Comparison of ENCODE assay signal across 14 cellular contexts in genomic region chr3:48997714-48998637, GRCh38. TPM values are rescaled to one million over a fixed set of nuclear protein-coding genes. Genes with fewer than 3 reads are reported as not detected.
DNase-seq lines count a peak whose midpoint lies in the region; ATAC-seq and TF ChIP-seq lines count a peak whose summit lies in the region.
"Had no signal": no experiment of that assay in that cellular context is flagged by ENCODE, and none has a peak within 500 bp of the region (broad histone marks: within the 10 kb centered on the region; RNA-seq: fewer than 3 reads in every experiment).

No MANE protein-coding gene starts in this region.

- H4K5ac ChIP-seq in mesendoderm (ENCODE audit: low read length): no peak overlapping the region

- TF ChIP-seq CTCF in breast epithelium (IDR thresholded peaks at IDR 0.05): no peak

- no peak overlapping the region for H2AK5ac ChIP-seq in mesendoderm (ENCODE audit: low read length)

- no peak overlapping the region for H3K27ac Mint-ChIP-seq in activated naive CD8-positive, alpha-beta T cell treated with anti-CD3 and anti-CD28 coated beads, Interleukin-2, amount 50 U/mL, for 24 hours

- no peak overlapping the region for H3K56ac ChIP-seq in mesendoderm (ENCODE audit: low read length)

- H2BK5ac ChIP-seq in mesendoderm (ENCODE audit: low read length): no peak overlapping the region

- H3K4me1 ChIP-seq in mesendoderm (ENCODE audit: control insufficient read depth, low read depth, low read length) (no peaks in the 10 kb centered on the region), breast epithelium (no peaks in the 10 kb centered on the region)
- H3K4me1 ChIP-seq: sigmoid colon had no signal

- no peak overlapping the region for H3K27ac ChIP-seq in mesendoderm (ENCODE audit: low read depth, low read length)
- H3K27ac ChIP-seq in breast epithelium: no peak overlapping the region
- H3K27ac ChIP-seq: sigmoid colon had no signal

- H3K79me2 ChIP-seq in mesendoderm (ENCODE audit: control insufficient read depth, insufficient read depth, low read length): no peaks in the 10 kb centered on the region

- H3K27me3 ChIP-seq in mesendoderm (ENCODE audit: insufficient read depth, low read length, poor library complexity) (no peaks in the 10 kb centered on the region), breast epithelium (no peaks in the 10 kb centered on the region)
- H3K27me3 ChIP-seq: sigmoid colon had no signal

- no peaks in the 10 kb centered on the region for H3K79me1 ChIP-seq in mesendoderm (ENCODE audit: low read length)

- H3K4me1 Mint-ChIP-seq in activated naive CD8-positive, alpha-beta T cell treated with anti-CD3 and anti-CD28 coated beads, Interleukin-2, amount 50 U/mL, for 24 hours: peaks cover 11% of the 10 kb centered on the region
- peaks cover 6% of the 10 kb centered on the region for H3K4me1 Mint-ChIP-seq in activated T-cell treated with anti-CD3 and anti-CD28 coated beads, Interleukin-2, amount 50 U/mL, for 4 hours (ENCODE audit: low read depth)

- peaks cover 2% of the 10 kb centered on the region for H3K36me3 Mint-ChIP-seq in activated naive CD8-positive, alpha-beta T cell treated with anti-CD3 and anti-CD28 coated beads, Interleukin-2, amount 50 U/mL, for 24 hours (ENCODE audit: low read depth)
- H3K36me3 Mint-ChIP-seq in activated T-cell treated with anti-CD3 and anti-CD28 coated beads, Interleukin-2, amount 50 U/mL, for 4 hours (ENCODE audit: insufficient read depth): peaks cover 6% of the 10 kb centered on the region
- H3K36me3 Mint-ChIP-seq: naive B cell had no signal

- no peak overlapping the region for H3K4me2 ChIP-seq in mesendoderm (ENCODE audit: low read length)

- H2BK120ac ChIP-seq in mesendoderm (ENCODE audit: low read depth, low read length): no peak overlapping the region

- H3K4me3 ChIP-seq in mesendoderm (ENCODE audit: low read length) (no peak overlapping the region), breast epithelium (no peak overlapping the region)
- H3K4me3 ChIP-seq: sigmoid colon had no signal

- H3K9me3 ChIP-seq in breast epithelium: no peaks in the 10 kb centered on the region
- H3K9me3 ChIP-seq: sigmoid colon had no signal

- H2BK15ac ChIP-seq in mesendoderm (replicated peaks; ENCODE audit: low read depth): no peak overlapping the region

- TF ChIP-seq POLR2A in breast epithelium (IDR thresholded peaks at IDR 0.05): no peak

- H3K4ac ChIP-seq in mesendoderm (ENCODE audit: low read depth, low read length): no peak overlapping the region

- DNase-seq in DMS79 treated with DMSO at 0.1 percent for 48 hours (lab: John Stamatoyannopoulos, UW) (peak; percentile 68), NCI-H128 (lab: John Stamatoyannopoulos, UW; ENCODE audit: unreplicated experiment) (peak; percentile 78), amygdala (lab: John Stamatoyannopoulos, UW) (peak in 30 of 56 donors; percentile 12 to 69 (median 43)), mesendoderm (peak; percentile 58), breast epithelium (ENCODE audit: low spot score in 2 of 2) (no peak)
- DNase-seq in activated naive CD8-positive, alpha-beta T cell treated with anti-CD3 and anti-CD28 coated beads, Interleukin-2, amount 50 U/mL, for 24 hours: no peak
- no peak for DNase-seq in activated T-cell treated with anti-CD3 and anti-CD28 coated beads, Interleukin-2, amount 50 U/mL, for 4 hours
- DNase-seq: activated CD4-positive, CD25-positive, alpha-beta regulatory T cell treated with anti-CD3 and anti-CD28 coated beads, Interleukin-2, amount 50 U/mL, for 72 hours; aorta; effector CD4-positive, alpha-beta T cell; naive B cell; NCI-H1048; sigmoid colon had no signal

- H3K9ac ChIP-seq in mesendoderm (ENCODE audit: low read length): no peak overlapping the region

- no peaks in the 10 kb centered on the region for H3K9me3 Mint-ChIP-seq in activated naive CD8-positive, alpha-beta T cell treated with anti-CD3 and anti-CD28 coated beads, Interleukin-2, amount 50 U/mL, for 24 hours
- H3K9me3 Mint-ChIP-seq in activated T-cell treated with anti-CD3 and anti-CD28 coated beads, Interleukin-2, amount 50 U/mL, for 4 hours: no peaks in the 10 kb centered on the region
- H3K9me3 Mint-ChIP-seq: naive B cell had no signal

- H3K23ac ChIP-seq in mesendoderm (ENCODE audit: low read length): no peak overlapping the region

- no peak overlapping the region for H4K8ac ChIP-seq in mesendoderm (ENCODE audit: low read depth, low read length)

- WGBS in mesendoderm (ENCODE audit: extremely low coverage, insufficient coverage, low lambda C conversion rate): no CpG with 5 or more reads among the region's 20 CpGs

- no peaks in the 10 kb centered on the region for H3K27me3 Mint-ChIP-seq in activated naive CD8-positive, alpha-beta T cell treated with anti-CD3 and anti-CD28 coated beads, Interleukin-2, amount 50 U/mL, for 24 hours
- H3K27me3 Mint-ChIP-seq in activated T-cell treated with anti-CD3 and anti-CD28 coated beads, Interleukin-2, amount 50 U/mL, for 4 hours (ENCODE audit: low read depth): no peaks in the 10 kb centered on the region
- H3K27me3 Mint-ChIP-seq: naive B cell had no signal

- no peak for ATAC-seq in GM21717 (IDR thresholded peaks at IDR 0.05; ENCODE audit: unreplicated experiment)
- ATAC-seq in activated naive CD8-positive, alpha-beta T cell treated with anti-CD3 and anti-CD28 coated beads, Interleukin-2, amount 50 U/mL, for 24 hours: no peak
- no peak for ATAC-seq in activated T-cell treated with anti-CD3 and anti-CD28 coated beads, Interleukin-2, amount 50 U/mL, for 4 hours

- intact Hi-C loops in breast epithelium (cut with DNase I; ENCODE audit: low total_unique reads): no loop called here

- H3K4me3 Mint-ChIP-seq in activated naive CD8-positive, alpha-beta T cell treated with anti-CD3 and anti-CD28 coated beads, Interleukin-2, amount 50 U/mL, for 24 hours: no peak overlapping the region
- no peak overlapping the region for H3K4me3 Mint-ChIP-seq in activated T-cell treated with anti-CD3 and anti-CD28 coated beads, Interleukin-2, amount 50 U/mL, for 4 hours
- H3K4me3 Mint-ChIP-seq: naive B cell had no signal

- H3K36me3 ChIP-seq in mesendoderm (ENCODE audit: control insufficient read depth, insufficient read depth, low read length): no peaks in the 10 kb centered on the region
- H3K36me3 ChIP-seq in breast epithelium: no peaks in the 10 kb centered on the region

- H3K18ac ChIP-seq in mesendoderm (ENCODE audit: low read length): no peak overlapping the region

RNA-seq across cellular contexts. Expression of gene P4HTM, which starts 7.9 kb away (rescaled TPM):
- polyA plus RNA-seq in mesendoderm (2013, experiment 1 of 2): 6.9 TPM
- polyA plus RNA-seq in mesendoderm (2013, experiment 2 of 2): 6.6 TPM
- 10 to 100 TPM; 25.7 to 28.2 (median 26.3) TPM for total RNA-seq in activated T-cell treated with anti-CD3 and anti-CD28 coated beads, Interleukin-2, amount 50 U/mL, for 4 hours
- total RNA-seq in breast epithelium: 10 to 100 TPM; 29.9 to 59.7 (median 58.7) TPM

RNA-seq across cellular contexts. Expression of gene WDR6, which starts 9.2 kb away (rescaled TPM):
- 73.5 TPM for polyA plus RNA-seq in mesendoderm (2013, experiment 1 of 2)
- polyA plus RNA-seq in mesendoderm (2013, experiment 2 of 2): 74.2 TPM
- 100 to 1,000 TPM; 147 to 163 (median 155) TPM for total RNA-seq in activated T-cell treated with anti-CD3 and anti-CD28 coated beads, Interleukin-2, amount 50 U/mL, for 4 hours
- 100 to 1,000 TPM in 2 of 3 donors, 10 to 100 TPM in 1; 57.9 to 143 (median 135) TPM for total RNA-seq in breast epithelium

RNA-seq across cellular contexts. Expression of gene DALRD3, which starts 20.4 kb away (rescaled TPM):
- 24.5 TPM for polyA plus RNA-seq in mesendoderm (2013, experiment 1 of 2)
- polyA plus RNA-seq in mesendoderm (2013, experiment 2 of 2): 25.7 TPM
- 10 to 100 TPM; 23.9 to 32.3 (median 25.4) TPM for total RNA-seq in activated T-cell treated with anti-CD3 and anti-CD28 coated beads, Interleukin-2, amount 50 U/mL, for 4 hours
- 10 to 100 TPM; 27.5 to 48.4 (median 37.7) TPM for total RNA-seq in breast epithelium

RNA-seq across cellular contexts. Expression of gene NDUFAF3, which starts 23.9 kb away (rescaled TPM):
- 35.6 TPM for polyA plus RNA-seq in mesendoderm (2013, experiment 1 of 2)
- polyA plus RNA-seq in mesendoderm (2013, experiment 2 of 2): 35.4 TPM
- 100 to 1,000 TPM; 138 to 155 (median 147) TPM for total RNA-seq in activated T-cell treated with anti-CD3 and anti-CD28 coated beads, Interleukin-2, amount 50 U/mL, for 4 hours
- 100 to 1,000 TPM; 151 to 171 (median 164) TPM for total RNA-seq in breast epithelium

RNA-seq across cellular contexts. Expression of gene IMPDH2, which starts 31.2 kb away (rescaled TPM):
- polyA plus RNA-seq in mesendoderm (2013, experiment 1 of 2): 301 TPM
- polyA plus RNA-seq in mesendoderm (2013, experiment 2 of 2): 302 TPM
- 100 to 1,000 TPM; 664 to 769 (median 721) TPM for total RNA-seq in activated T-cell treated with anti-CD3 and anti-CD28 coated beads, Interleukin-2, amount 50 U/mL, for 4 hours
- total RNA-seq in breast epithelium: 100 to 1,000 TPM; 123 to 216 (median 178) TPM

Comparison
In these comparisons a context has a peak if more than half of its experiments do, and no peak if none do; other contexts are left out.
1. DNase-seq: peak in DMS79 treated with DMSO at 0.1 percent for 48 hours (single experiment), NCI-H128 (single experiment), amygdala (30 of 56) and mesendoderm (single experiment); none in activated naive CD8-positive, alpha-beta T cell treated with anti-CD3 and anti-CD28 coated beads, Interleukin-2, amount 50 U/mL, for 24 hours (single experiment), activated T-cell treated with anti-CD3 and anti-CD28 coated beads, Interleukin-2, amount 50 U/mL, for 4 hours (single experiment) and breast epithelium (0 of 2).